In the genomic region with DNA sequence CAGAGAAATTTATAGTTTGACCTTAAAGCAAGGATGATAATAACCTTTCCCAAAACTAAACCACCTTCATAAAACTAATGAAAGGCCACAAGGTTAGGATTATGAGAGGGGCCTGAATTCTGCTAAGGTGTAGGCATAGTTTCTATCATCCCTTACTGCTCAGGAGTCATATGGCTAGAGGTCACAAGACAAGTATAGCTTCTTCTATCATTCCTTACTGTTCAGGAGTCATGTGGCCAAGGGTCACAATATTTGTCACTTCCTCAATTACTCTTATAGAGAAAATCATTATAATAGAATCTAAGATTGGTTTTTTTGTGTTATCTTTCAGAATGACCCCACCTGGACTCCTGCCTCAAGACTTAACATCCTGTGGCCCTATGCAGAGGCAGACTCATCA, we compare ENCODE assay signal across 25 cellular contexts.
"Had no signal": no experiment of that assay in that cellular context is flagged by ENCODE, and none has a peak within 500 bp of the region (broad histone marks: within the 10 kb centered on the region; RNA-seq: fewer than 3 reads in every experiment).

No MANE protein-coding gene starts in this region.

- H3K27me3 ChIP-seq: breast epithelium had no signal

- DNase-seq: activated CD4-positive, alpha-beta memory T cell treated with anti-CD3 and anti-CD28 coated beads, Interleukin-2, amount 10 ng/mL, durations not matched to agents 7 days and 5 days; activated CD4-positive, alpha-beta T cell treated with anti-CD3 and anti-CD28 coated beads for 36 hours; activated CD4-positive, alpha-beta T cell treated with anti-CD3 and anti-CD28 coated beads, Interleukin-2, amount 50 U/mL, for 1 hour; activated gamma-delta T cell treated with Interleukin-2 at 50 U/mL for 16 hours; activated naive CD4-positive, alpha-beta T cell treated with anti-CD3 and anti-CD28 coated beads, Interleukin-2, amount 10 ng/mL, durations not matched to agents 7 days and 5 days; activated naive CD8-positive, alpha-beta T cell treated with anti-CD3 and anti-CD28 coated beads, Interleukin-2, amount 10 ng/mL, durations not matched to agents 7 days and 5 days; activated T-cell treated with anti-CD3 and anti-CD28 coated beads for 4 hours; activated T-cell treated with anti-CD3 and anti-CD28 coated beads, Interleukin-2, amount 50 U/mL, for 48 hours; aorta; caudate nucleus; NCI-H1092; NCI-H1417 treated with DMSO at 0.1 percent for 48 hours; NCI-H1694; NCI-H2029; NCI-H2107; NCI-H2171 treated with DMSO at 0.1 percent for 48 hours; NCI-H226; NCI-H526; NCI-H774; SIG-M5; T-helper 17 cell; T-helper 9 cell had no signal

- H3K27ac Mint-ChIP-seq: activated CD4-positive, alpha-beta memory T cell treated with anti-CD3 and anti-CD28 coated beads, Interleukin-2, amount 10 ng/mL, durations not matched to agents 7 days and 5 days; activated naive CD4-positive, alpha-beta T cell treated with anti-CD3 and anti-CD28 coated beads, Interleukin-2, amount 10 ng/mL, durations not matched to agents 7 days and 5 days; activated naive CD8-positive, alpha-beta T cell treated with anti-CD3 and anti-CD28 coated beads, Interleukin-2, amount 10 ng/mL, durations not matched to agents 7 days and 5 days; activated T-helper 2 cell treated with anti-CD3 and anti-CD28 coated beads, Interferon-gamma antibody, Interleukin-2, Interleukin-4, amounts not matched to agents 10 μg/mL and 5 μg/mL and 100 μg/mL, durations not matched to agents 14 hours and 24 hours and 36 hours; T-helper 17 cell had no signal

- H3K27me3 Mint-ChIP-seq: activated CD4-positive, alpha-beta memory T cell treated with anti-CD3 and anti-CD28 coated beads, Interleukin-2, amount 10 ng/mL, durations not matched to agents 7 days and 5 days; activated CD4-positive, alpha-beta T cell treated with anti-CD3 and anti-CD28 coated beads for 36 hours; activated naive CD4-positive, alpha-beta T cell treated with anti-CD3 and anti-CD28 coated beads, Interleukin-2, amount 10 ng/mL, durations not matched to agents 7 days and 5 days; activated naive CD8-positive, alpha-beta T cell treated with anti-CD3 and anti-CD28 coated beads, Interleukin-2, amount 10 ng/mL, durations not matched to agents 7 days and 5 days; T-helper 17 cell had no signal

- H3K4me3 Mint-ChIP-seq: activated CD4-positive, alpha-beta memory T cell treated with anti-CD3 and anti-CD28 coated beads, Interleukin-2, amount 10 ng/mL, durations not matched to agents 7 days and 5 days; activated CD4-positive, alpha-beta T cell treated with anti-CD3 and anti-CD28 coated beads for 36 hours; activated naive CD4-positive, alpha-beta T cell treated with anti-CD3 and anti-CD28 coated beads, Interleukin-2, amount 10 ng/mL, durations not matched to agents 7 days and 5 days; activated naive CD8-positive, alpha-beta T cell treated with anti-CD3 and anti-CD28 coated beads, Interleukin-2, amount 10 ng/mL, durations not matched to agents 7 days and 5 days; T-helper 17 cell had no signal

- H3K4me2 ChIP-seq: KMS-11 had no signal

- H3K4me3 ChIP-seq: breast epithelium had no signal

- H3K27ac ChIP-seq: breast epithelium, KMS-11 had no signal

- H3K9ac ChIP-seq: KMS-11 had no signal

- ATAC-seq: activated CD4-positive, alpha-beta T cell treated with anti-CD3 and anti-CD28 coated beads for 36 hours; T-helper 17 cell had no signal
